Comparison of ENCODE assay signal across 1 cellular context in genomic region chr5:72587909-72588308, GRCh38.
A peak's percentile ranks its signal among the peaks of the same experiment; 100 is the strongest.
TF ChIP-seq lines count a peak whose summit lies in the region.

No MANE protein-coding gene starts in this region.

TF ChIP-seq in K562, 482 proteins besides CTCF, POLR2A, EP300 and RAD21 (continued from another document and continues in another):
- TF ChIP-seq, protein P1, sequence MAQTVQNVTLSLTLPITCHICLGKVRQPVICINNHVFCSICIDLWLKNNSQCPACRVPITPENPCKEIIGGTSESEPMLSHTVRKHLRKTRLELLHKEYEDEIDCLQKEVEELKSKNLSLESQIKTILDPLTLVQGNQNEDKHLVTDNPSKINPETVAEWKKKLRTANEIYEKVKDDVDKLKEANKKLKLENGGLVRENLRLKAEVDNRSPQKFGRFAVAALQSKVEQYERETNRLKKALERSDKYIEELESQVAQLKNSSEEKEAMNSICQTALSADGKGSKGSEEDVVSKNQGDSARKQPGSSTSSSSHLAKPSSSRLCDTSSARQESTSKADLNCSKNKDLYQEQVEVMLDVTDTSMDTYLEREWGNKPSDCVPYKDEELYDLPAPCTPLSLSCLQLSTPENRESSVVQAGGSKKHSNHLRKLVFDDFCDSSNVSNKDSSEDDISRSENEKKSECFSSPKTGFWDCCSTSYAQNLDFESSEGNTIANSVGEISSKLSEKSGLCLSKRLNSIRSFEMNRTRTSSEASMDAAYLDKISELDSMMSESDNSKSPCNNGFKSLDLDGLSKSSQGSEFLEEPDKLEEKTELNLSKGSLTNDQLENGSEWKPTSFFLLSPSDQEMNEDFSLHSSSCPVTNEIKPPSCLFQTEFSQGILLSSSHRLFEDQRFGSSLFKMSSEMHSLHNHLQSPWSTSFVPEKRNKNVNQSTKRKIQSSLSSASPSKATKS (CRISPR knock-in tag; IDR thresholded peaks at IDR 0.05): no peak
- TF ChIP-seq FIP1L1 (IDR thresholded peaks at IDR 0.05; ENCODE audit: low read depth, low read length, poor library complexity, severe bottlenecking) (no peak), KDM1A (IDR thresholded peaks at IDR 0.05) (no peak), SOX6 (IDR thresholded peaks at IDR 0.05) (peak; percentile 27; the same call in 1 of the 2 replicates), TAL1 (IDR thresholded peaks at IDR 0.05) (no peak), TAF1 (IDR thresholded peaks at IDR 0.05; ENCODE audit: control insufficient read depth, extremely low read depth, insufficient read depth, low read length, severe bottlenecking) (no peak), HDGF (IDR thresholded peaks at IDR 0.05) (no peak), ZNF146 (CRISPR knock-in tag; IDR thresholded peaks at IDR 0.05; ENCODE audit: unreplicated experiment) (no peak), ZNF175 (CRISPR knock-in tag; IDR thresholded peaks at IDR 0.05; ENCODE audit: low read depth) (peak; percentile 87), TAF7 (tag; IDR thresholded peaks at IDR 0.05) (no peak), ELF1 (tag; IDR thresholded peaks at IDR 0.05) (peak; percentile 69), KLF6 (CRISPR knock-in tag; IDR thresholded peaks at IDR 0.05; ENCODE audit: borderline replicate concordance) (peak; percentile 84; the same call in 1 of the 2 replicates), FOS (IDR thresholded peaks at IDR 0.05; ENCODE audit: extremely low read depth, insufficient read length) (no peak), NR3C1 (CRISPR knock-in tag; IDR thresholded peaks at IDR 0.05) (no peak), XRCC5 (IDR thresholded peaks at IDR 0.05; ENCODE audit: low read depth, low read length) (no peak), CTCFL (IDR thresholded peaks at IDR 0.05; ENCODE audit: borderline replicate concordance, insufficient read depth, low read depth, low read length, poor library complexity, severe bottlenecking) (no peak), MEIS2 (IDR thresholded peaks at IDR 0.05; ENCODE audit: partially characterized antibody) (no peak), TRIM24 (IDR thresholded peaks at IDR 0.05) (0 out of 4 replicates have a peak, but pooled peaks of 1 of the 2 experiments have one; percentile 7), MGA (IDR thresholded peaks at IDR 0.05) (peak; percentile 88), MAFK (IDR thresholded peaks at IDR 0.05; ENCODE audit: low read length) (no peak), ZNF586 (CRISPR knock-in tag; conservative IDR thresholded peaks at IDR 0.05) (no peak), ZNF589 (CRISPR knock-in tag; IDR thresholded peaks at IDR 0.05; ENCODE audit: low read depth) (no peak), PHB (CRISPR knock-in tag; IDR thresholded peaks at IDR 0.05) (no peak), ZNF311 (CRISPR knock-in tag; IDR thresholded peaks at IDR 0.05) (0 out of 2 replicates have a peak, but pooled peaks have one; percentile 55)
- TF ChIP-seq, protein P2, sequence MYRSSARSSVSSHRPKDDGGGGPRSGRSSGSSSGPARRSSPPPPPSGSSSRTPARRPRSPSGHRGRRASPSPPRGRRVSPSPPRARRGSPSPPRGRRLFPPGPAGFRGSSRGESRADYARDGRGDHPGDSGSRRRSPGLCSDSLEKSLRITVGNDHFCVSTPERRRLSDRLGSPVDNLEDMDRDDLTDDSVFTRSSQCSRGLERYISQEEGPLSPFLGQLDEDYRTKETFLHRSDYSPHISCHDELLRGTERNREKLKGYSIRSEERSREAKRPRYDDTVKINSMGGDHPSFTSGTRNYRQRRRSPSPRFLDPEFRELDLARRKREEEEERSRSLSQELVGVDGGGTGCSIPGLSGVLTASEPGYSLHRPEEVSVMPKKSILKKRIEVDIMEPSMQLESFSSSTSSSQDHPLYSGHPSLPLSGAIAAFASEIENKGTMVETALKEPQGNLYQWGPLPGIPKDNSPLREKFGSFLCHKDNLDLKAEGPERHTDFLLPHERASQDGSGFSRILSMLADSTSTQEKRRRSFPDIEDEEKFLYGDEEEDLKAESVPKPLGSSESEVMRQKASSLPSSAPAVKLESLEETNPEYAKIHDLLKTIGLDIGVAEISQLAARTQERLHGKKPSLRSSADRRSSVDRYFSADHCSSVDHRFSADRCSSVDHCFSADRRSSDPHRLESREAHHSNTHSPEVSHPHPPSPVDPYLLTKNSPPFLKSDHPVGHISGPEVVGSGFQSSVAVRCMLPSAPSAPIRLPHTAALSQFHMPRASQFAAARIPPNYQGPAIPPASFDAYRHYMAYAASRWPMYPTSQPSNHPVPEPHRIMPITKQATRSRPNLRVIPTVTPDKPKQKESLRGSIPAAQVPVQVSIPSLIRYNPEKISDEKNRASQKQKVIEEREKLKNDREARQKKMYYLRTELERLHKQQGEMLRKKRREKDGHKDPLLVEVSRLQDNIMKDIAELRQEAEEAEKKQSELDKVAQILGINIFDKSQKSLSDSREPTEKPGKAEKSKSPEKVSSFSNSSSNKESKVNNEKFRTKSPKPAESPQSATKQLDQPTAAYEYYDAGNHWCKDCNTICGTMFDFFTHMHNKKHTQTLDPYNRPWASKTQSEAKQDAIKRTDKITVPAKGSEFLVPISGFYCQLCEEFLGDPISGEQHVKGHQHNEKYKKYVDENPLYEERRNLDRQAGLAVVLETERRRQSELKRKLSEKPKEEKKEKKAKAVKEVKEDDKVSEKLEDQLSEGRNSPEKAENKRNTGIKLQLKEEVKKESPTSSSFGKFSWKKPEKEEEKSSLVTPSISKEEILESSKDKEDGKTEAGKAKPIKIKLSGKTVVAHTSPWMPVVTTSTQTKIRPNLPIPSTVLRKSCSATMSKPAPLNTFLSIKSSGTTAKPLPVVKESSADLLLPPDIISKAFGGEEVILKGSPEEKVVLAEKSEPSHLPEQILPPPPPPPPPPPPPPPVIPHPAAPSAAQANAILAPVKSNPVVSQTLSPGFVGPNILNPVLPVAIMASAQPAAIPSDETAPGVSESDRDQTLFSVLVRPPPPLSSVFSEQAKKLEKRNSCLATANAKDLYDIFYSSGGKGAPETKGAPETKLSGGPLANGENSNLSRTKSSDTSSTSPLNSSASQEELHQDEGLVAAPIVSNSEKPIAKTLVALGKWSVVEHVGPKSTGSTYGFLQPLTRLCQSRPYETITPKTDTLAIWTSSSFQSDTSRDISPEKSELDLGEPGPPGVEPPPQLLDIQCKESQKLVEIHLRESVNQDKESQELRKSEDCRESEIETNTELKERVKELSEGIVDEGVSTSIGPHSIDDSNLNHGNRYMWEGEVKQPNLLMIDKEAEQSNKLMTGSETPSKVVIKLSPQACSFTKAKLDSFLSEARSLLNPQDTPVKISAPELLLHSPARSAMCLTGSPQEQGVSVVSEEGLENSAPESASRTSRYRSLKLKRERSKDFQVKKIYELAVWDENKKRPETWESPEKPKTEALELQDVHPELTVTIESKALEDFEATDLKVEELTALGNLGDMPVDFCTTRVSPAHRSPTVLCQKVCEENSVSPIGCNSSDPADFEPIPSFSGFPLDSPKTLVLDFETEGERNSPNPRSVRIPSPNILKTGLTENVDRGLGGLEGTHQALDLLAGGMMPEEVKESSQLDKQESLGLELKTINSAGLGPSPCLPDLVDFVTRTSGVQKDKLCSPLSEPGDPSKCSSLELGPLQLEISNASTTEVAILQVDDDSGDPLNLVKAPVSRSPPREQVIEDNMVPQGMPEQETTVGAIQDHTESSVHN (IDR thresholded peaks at IDR 0.05; ENCODE audit: borderline replicate concordance in 1 of 2, low read depth in 1 of 2): no peak
- TF ChIP-seq, protein P3, sequence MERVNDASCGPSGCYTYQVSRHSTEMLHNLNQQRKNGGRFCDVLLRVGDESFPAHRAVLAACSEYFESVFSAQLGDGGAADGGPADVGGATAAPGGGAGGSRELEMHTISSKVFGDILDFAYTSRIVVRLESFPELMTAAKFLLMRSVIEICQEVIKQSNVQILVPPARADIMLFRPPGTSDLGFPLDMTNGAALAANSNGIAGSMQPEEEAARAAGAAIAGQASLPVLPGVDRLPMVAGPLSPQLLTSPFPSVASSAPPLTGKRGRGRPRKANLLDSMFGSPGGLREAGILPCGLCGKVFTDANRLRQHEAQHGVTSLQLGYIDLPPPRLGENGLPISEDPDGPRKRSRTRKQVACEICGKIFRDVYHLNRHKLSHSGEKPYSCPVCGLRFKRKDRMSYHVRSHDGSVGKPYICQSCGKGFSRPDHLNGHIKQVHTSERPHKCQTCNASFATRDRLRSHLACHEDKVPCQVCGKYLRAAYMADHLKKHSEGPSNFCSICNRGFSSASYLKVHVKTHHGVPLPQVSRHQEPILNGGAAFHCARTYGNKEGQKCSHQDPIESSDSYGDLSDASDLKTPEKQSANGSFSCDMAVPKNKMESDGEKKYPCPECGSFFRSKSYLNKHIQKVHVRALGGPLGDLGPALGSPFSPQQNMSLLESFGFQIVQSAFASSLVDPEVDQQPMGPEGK (CRISPR knock-in tag; IDR thresholded peaks at IDR 0.05; ENCODE audit: borderline replicate concordance): no peak
